23 cellular contexts compared by ENCODE assay signal in genomic region chr12:112252184-112252583, GRCh38.
DNase-seq lines count a peak whose midpoint lies in the region; ATAC-seq and TF ChIP-seq lines count a peak whose summit lies in the region.
"Had no signal": no experiment of that assay in that cellular context is flagged by ENCODE, and none has a peak within 500 bp of the region (broad histone marks: within the 10 kb centered on the region; RNA-seq: fewer than 3 reads in every experiment).

No MANE protein-coding gene starts in this region.

- CTCF ChIA-PET in RWPE1 (lab: Yijun Ruan, JAX), result interaction anchor here (0.6 kb wide), 1 partner anchor 13 kb away, joined by 3 read pairs; no protein-coding TSS in a partner anchor

- 73 to 87% methylated on average over 4 of the region's 4 CpGs for WGBS in lung, 2 donors

- peaks cover 2 to 21% of the 10 kb centered on the region in 2 donors for H3K36me3 ChIP-seq in lung (ENCODE audit: control insufficient read depth in 2 of 2, insufficient read depth in 2 of 2, low read length in 2 of 2)

- POLR2A ChIA-PET in RWPE1 (lab: Yijun Ruan, JAX; ENCODE audit: low non-redundant PET), result interaction anchor here (0.7 kb wide), 1 partner anchor 171 kb away, joined by 3 read pairs; no protein-coding TSS in a partner anchor

- no peak for TF ChIP-seq CTCF in RWPE1 (conservative IDR thresholded peaks at IDR 0.05; ENCODE audit: low read depth)
- TF ChIP-seq CTCF in lung (IDR thresholded peaks at IDR 0.05; ENCODE audit: control extremely low read depth, extremely low read depth), result no peak

- peaks cover 0 to 3% of the 10 kb centered on the region in 2 donors for H3K4me1 ChIP-seq in lung (ENCODE audit: control insufficient read depth in 2 of 2, insufficient read depth in 2 of 2, low read length in 2 of 2)
- H3K4me1 ChIP-seq: esophagus muscularis mucosa, psoas muscle, tibial nerve had no signal

- peak; percentile 45 for DNase-seq in Ammon's horn (ENCODE audit: low spot score)
- DNase-seq in RWPE1 (ENCODE audit: low spot score), result peak; percentile 14
- peak; percentile 63 for DNase-seq in fibroblast of gingiva (ENCODE audit: low read depth)
- peak; percentile 68 for DNase-seq in lung (ENCODE audit: low spot score)
- DNase-seq in amygdala (lab: John Stamatoyannopoulos, UW), result no peak
- DNase-seq in NCI-H526 treated with DMSO at 0.1 percent for 48 hours (lab: John Stamatoyannopoulos, UW), result no peak
- DNase-seq: ACHN; activated CD4-positive, alpha-beta T cell treated with anti-CD3 and anti-CD28 coated beads, Interleukin-2, amount 50 U/mL, for 48 hours; activated naive CD4-positive, alpha-beta T cell treated with anti-CD3 and anti-CD28 coated beads, Interleukin-2, amount 10 ng/mL, durations not matched to agents 7 days and 5 days; activated T-cell treated with anti-CD3 and anti-CD28 coated beads, Interleukin-2, amount 50 U/mL, for 24 hours; CD4-positive, CD25-positive, alpha-beta regulatory T cell; DMS79 treated with DMSO at 0.1 percent for 48 hours; hypothalamus; MM.1S; NCI-H1694 treated with DMSO at 0.1 percent for 48 hours; NCI-H510A; psoas muscle; SHP77; T-helper 1 cell had no signal

- H3K27me3 ChIP-seq in lung (ENCODE audit: control insufficient read depth, insufficient read depth), result no peaks in the 10 kb centered on the region
- H3K27me3 ChIP-seq: esophagus muscularis mucosa, tibial nerve had no signal

- no peak overlapping the region for H3K4me3 ChIP-seq in lung
- H3K4me3 ChIP-seq: esophagus muscularis mucosa, psoas muscle, tibial nerve had no signal

- H3K9me3 ChIP-seq in lung (ENCODE audit: control insufficient read depth in 2 of 2, insufficient read depth in 1 of 2, low read length in 1 of 2), result no peaks in the 10 kb centered on the region
- H3K9me3 ChIP-seq: esophagus muscularis mucosa, psoas muscle, tibial nerve had no signal

- H3K27ac ChIP-seq in RWPE1, result no peak overlapping the region
- H3K27ac ChIP-seq in lung (ENCODE audit: low read depth in 1 of 2, low read length in 1 of 2), result peak overlapping the region in 1 of 2 donors; percentile 61
- H3K27ac ChIP-seq: esophagus muscularis mucosa, psoas muscle, tibial nerve had no signal

- peak; percentile 88 for ATAC-seq in lung (ENCODE audit: insufficient read depth, low FRiP score)
- no peak for ATAC-seq in HG02610 (IDR thresholded peaks at IDR 0.05; ENCODE audit: unreplicated experiment)
- no peak for ATAC-seq in HG03442 (IDR thresholded peaks at IDR 0.05; ENCODE audit: unreplicated experiment)
- ATAC-seq: psoas muscle had no signal

Comparison
In these comparisons a context has a peak if more than half of its experiments do, and no peak if none do; other contexts are left out.
1. DNase-seq: peak in Ammon's horn (single experiment), RWPE1 (single experiment), fibroblast of gingiva (single experiment) and lung (single experiment); none in amygdala (0 of 56) and NCI-H526 treated with DMSO at 0.1 percent for 48 hours (single experiment).